23 cellular contexts compared by ENCODE assay signal in the genomic region with DNA sequence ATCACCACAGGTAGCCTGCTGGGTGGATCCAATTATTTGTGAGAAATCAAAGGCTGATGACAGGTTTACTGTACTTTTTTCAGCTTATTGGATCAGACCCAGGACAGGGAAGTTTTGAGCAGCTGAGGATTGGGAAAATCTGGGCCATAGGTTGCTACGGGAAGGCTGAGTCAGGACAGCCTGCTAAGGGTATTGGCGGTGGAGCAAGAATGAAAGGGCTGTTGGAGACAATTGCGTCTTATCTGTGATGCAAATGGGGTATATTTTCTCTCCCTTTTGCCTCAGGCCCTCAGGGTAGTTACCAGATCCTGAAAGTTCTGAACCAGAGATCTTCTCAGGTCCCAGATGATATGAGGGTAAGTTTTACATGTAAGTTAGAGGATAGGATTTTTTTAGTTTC.
"Had no signal": no experiment of that assay in that cellular context is flagged by ENCODE, and none has a peak within 500 bp of the region (broad histone marks: within the 10 kb centered on the region; RNA-seq: fewer than 3 reads in every experiment).

No MANE protein-coding gene starts in this region.

- ATAC-seq: mucosa of descending colon; naive thymus-derived CD4-positive, alpha-beta T cell; natural killer cell treated with Interleukin-12 subunit alpha and Interleukin-12 subunit beta and Interleukin-15 and Interleukin-18, amount 100 ng/mL, for 72 hours; right lobe of liver; stimulated activated memory B cell treated with anti-CD40 and anti-IgM and Interleukin-4, amounts not matched to agents 10 μg/mL and 1 μg/mL and 100 μg/mL, for 72 hours; stimulated activated naive CD8-positive, alpha-beta T cell treated with anti-CD3 and anti-CD28 coated beads, Interleukin-15, amount 100 ng/mL, for 72 hours had no signal

- H3K27ac ChIP-seq: left ventricle myocardium inferior, ovary, right atrium auricular region, right lobe of liver, tibial nerve, upper lobe of left lung, vagina had no signal

- H3K9me3 ChIP-seq: ovary, right lobe of liver, vagina had no signal

- H3K4me2 ChIP-seq: smooth muscle cell had no signal

- H3K36me3 ChIP-seq: left ventricle myocardium inferior, ovary, right atrium auricular region, right lobe of liver, tibial nerve, upper lobe of left lung, vagina had no signal

- H3K4me1 ChIP-seq: left ventricle myocardium inferior, right atrium auricular region, right lobe of liver, tibial nerve, upper lobe of left lung, vagina had no signal

- H3K27me3 ChIP-seq: ovary, right atrium auricular region, right lobe of liver, tibial nerve, upper lobe of left lung, vagina had no signal

- H3K4me3 ChIP-seq: left ventricle myocardium inferior, lung, mucosa of descending colon, ovary, right atrium auricular region, right lobe of liver, smooth muscle cell, tibial nerve, upper lobe of left lung, vagina had no signal

- DNase-seq: hippocampal formation; immature natural killer cell; left ventricle myocardium inferior; midbrain; mucosa of descending colon; naive thymus-derived CD4-positive, alpha-beta T cell; ovary; right lobe of liver; stimulated activated CD4-positive, alpha-beta T cell treated with anti-CD3 and anti-CD28 coated beads, Interleukin-1b, Interleukin-23, amount 100 ng/mL, for 48 hours; stimulated activated CD4-positive, alpha-beta T cell treated with anti-CD3 and anti-CD28 coated beads, Interleukin-2, amount 100 ng/mL, for 48 hours; stimulated activated CD4-positive, alpha-beta T cell treated with anti-CD3 and anti-CD28 coated beads, Interleukin-4, amount 100 ng/mL, for 4 hours; stimulated activated CD8-positive, alpha-beta memory T cell treated with anti-CD3 and anti-CD28 coated beads, Interleukin-4, amount 100 ng/mL, for 48 hours; stimulated activated naive CD4-positive, alpha-beta T cell treated with Interleukin-2 at 50 U/mL for 16 hours; stimulated activated naive CD8-positive, alpha-beta T cell treated with anti-CD3 and anti-CD28 coated beads, Interleukin-15, amount 100 ng/mL, for 72 hours; substantia nigra; upper lobe of left lung had no signal
